In the genomic region with DNA sequence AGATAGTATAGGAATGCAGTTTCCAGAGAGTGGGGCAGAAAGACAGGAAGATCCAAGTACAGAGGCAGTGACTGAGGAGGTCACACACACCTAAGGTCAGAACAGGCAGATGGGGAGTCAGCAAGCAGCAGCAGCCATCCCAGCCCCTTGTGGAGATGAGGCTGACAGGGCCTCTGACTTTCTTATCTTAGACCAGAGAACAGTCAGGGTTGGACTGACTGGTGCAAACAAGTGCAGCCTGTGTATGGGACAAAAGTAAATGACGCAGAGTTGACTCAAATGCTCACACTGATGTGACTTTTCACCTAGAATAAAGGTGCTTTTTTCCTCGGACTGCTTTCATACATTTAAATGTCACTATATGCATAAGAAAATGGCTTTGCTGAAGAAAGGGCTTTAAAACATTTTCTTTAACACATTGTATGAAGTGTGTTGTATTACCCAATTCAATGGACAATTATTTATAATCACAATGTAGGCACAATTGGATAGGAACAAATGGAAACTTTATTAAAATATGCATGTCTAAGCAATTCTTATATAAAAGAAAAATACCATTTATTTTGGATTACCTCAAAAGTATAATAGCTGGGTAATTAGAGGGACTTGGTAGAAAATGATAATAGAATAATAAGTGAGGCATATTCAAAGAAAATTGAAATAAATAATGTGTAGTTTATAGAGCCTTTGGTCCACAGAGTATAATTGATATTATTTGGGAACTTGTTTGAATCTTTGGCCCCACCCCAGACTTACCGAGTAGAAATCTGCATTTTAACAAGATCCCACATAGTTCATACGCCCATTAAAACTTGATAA, we compare ENCODE assay signal across 1 cellular context.
TF ChIP-seq lines count a peak whose summit lies in the region.

No MANE protein-coding gene starts in this region.

TF ChIP-seq in GM23338, 12 proteins besides CTCF, POLR2A, EP300 and RAD21 (continued from another document):
- no peak for TF ChIP-seq ZNF462 (CRISPR knock-in tag; IDR thresholded peaks at IDR 0.05)
- TF ChIP-seq ETS1 (IDR thresholded peaks at IDR 0.05), result no peak
- TF ChIP-seq CREB1 (CRISPR knock-in tag; IDR thresholded peaks at IDR 0.05; ENCODE audit: low read depth), result no peak
- TF ChIP-seq STAT1 (IDR thresholded peaks at IDR 0.05; ENCODE audit: unreplicated experiment), result no peak
- no peak for TF ChIP-seq EZH2phosphoT487 (IDR thresholded peaks at IDR 0.05; ENCODE audit: unreplicated experiment)
- TF ChIP-seq NANOG (IDR thresholded peaks at IDR 0.05; ENCODE audit: borderline replicate concordance), result no peak
- no peak for TF ChIP-seq EZH2 (IDR thresholded peaks at IDR 0.05; ENCODE audit: low read depth, unreplicated experiment)
- TF ChIP-seq POLR2AphosphoS5 (IDR thresholded peaks at IDR 0.05; ENCODE audit: low read depth), result no peak
